Comparison of ENCODE assay signal across 22 cellular contexts in the genomic region with DNA sequence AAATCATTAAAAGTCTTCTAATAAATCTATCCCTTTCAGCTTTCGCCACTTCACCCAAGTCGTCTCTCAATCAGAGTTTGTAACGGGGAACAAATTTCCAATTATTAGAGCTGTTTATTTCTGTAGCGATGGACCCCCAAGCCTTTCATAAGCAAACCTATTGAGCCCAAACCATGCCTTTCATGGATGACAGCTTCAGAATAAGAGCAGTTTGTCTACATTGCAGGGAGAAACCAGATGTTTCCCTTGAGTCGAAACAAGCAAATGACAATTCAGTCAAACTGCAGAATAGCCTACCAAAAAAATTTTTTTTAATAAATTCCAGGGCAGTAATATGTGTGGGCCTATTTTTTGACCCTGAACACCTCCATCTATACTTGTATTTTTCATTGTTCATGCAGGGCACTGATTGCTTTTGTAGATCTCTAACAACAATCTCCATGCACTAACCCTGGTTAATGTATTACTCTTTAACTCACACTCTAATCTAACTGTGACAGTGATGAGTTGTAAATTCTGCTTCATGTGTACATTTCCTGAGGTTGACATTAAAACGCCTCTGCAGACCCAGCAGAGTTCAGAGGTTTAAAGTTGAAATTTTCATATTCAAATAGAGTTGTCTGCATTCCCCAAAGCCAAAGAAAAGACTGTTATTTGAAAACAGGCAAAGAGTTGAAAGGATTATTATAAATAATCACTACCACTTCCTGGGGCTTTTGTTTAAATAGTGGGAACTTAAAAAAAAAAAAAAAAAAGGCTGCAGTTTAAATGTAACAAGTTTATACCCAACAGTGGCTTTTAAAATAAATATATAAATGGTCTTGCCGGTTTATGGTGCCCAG.
DNase-seq lines count a peak whose midpoint lies in the region; ATAC-seq, FAIRE-seq and TF ChIP-seq lines count a peak whose summit lies in the region.
"Had no signal": no experiment of that assay in that cellular context is flagged by ENCODE, and none has a peak within 500 bp of the region (broad histone marks: within the 10 kb centered on the region; RNA-seq: fewer than 3 reads in every experiment).

No MANE protein-coding gene starts in this region.

- no peak overlapping the region for H3K27ac Mint-ChIP-seq in stimulated activated naive CD8-positive, alpha-beta T cell treated with anti-CD3 and anti-CD28 coated beads, Interleukin-15, amount 100 ng/mL, for 72 hours
- no peak overlapping the region for H3K27ac Mint-ChIP-seq in naive thymus-derived CD4-positive, alpha-beta T cell
- H3K27ac Mint-ChIP-seq: activated CD4-positive, alpha-beta memory T cell treated with anti-CD3 and anti-CD28 coated beads for 36 hours; activated T-helper 1 cell treated with anti-CD3 and anti-CD28 coated beads, Interleukin-12 subunit alpha, Interleukin-12 subunit beta, Interleukin-2, Interleukin-4 antibody, amounts not matched to agents 30 ng/mL and 10 ng/mL and 1 ng/mL, durations not matched to agents 14 hours and 24 hours and 36 hours; CD8-positive, alpha-beta T cell; stimulated activated effector memory CD8-positive, alpha-beta T cell treated with anti-CD3 and anti-CD28 coated beads, Interleukin-12 subunit alpha, Interleukin-12 subunit beta, amount 100 ng/mL, for 72 hours had no signal

- H3K27me3 Mint-ChIP-seq in stimulated activated naive CD8-positive, alpha-beta T cell treated with anti-CD3 and anti-CD28 coated beads, Interleukin-15, amount 100 ng/mL, for 72 hours: peaks cover 19% of the 10 kb centered on the region
- H3K27me3 Mint-ChIP-seq in naive thymus-derived CD4-positive, alpha-beta T cell: peaks cover 0 to 24% (median 1%) of the 10 kb centered on the region in 5 donors

- intact Hi-C loops in GM12878 (cut with micrococcal nuclease; ENCODE audit: unreplicated experiment) (loop anchor here (10.0 kb wide), 1 partner anchor 261 kb away; no protein-coding TSS in a partner anchor), right lobe of liver (cut with DNase I) (no loop called here), heart left ventricle (cut with DNase I) (loop anchor here in 8 of 10 donors (5.0 to 10.0 kb wide), 3 partner anchors 371 to 381 kb away; no protein-coding TSS in a partner anchor)
- intact Hi-C loops in naive thymus-derived CD4-positive, alpha-beta T cell (cut with micrococcal nuclease): no loop called here

- no peak overlapping the region for H3K4me3 Mint-ChIP-seq in stimulated activated naive CD8-positive, alpha-beta T cell treated with anti-CD3 and anti-CD28 coated beads, Interleukin-15, amount 100 ng/mL, for 72 hours
- no peak overlapping the region for H3K4me3 Mint-ChIP-seq in naive thymus-derived CD4-positive, alpha-beta T cell
- H3K4me3 Mint-ChIP-seq: activated CD4-positive, alpha-beta memory T cell treated with anti-CD3 and anti-CD28 coated beads for 36 hours; activated T-helper 1 cell treated with anti-CD3 and anti-CD28 coated beads, Interleukin-12 subunit alpha, Interleukin-12 subunit beta, Interleukin-2, Interleukin-4 antibody, amounts not matched to agents 30 ng/mL and 10 ng/mL and 1 ng/mL, durations not matched to agents 14 hours and 24 hours and 36 hours; CD8-positive, alpha-beta T cell; stimulated activated effector memory CD8-positive, alpha-beta T cell treated with anti-CD3 and anti-CD28 coated beads, Interleukin-12 subunit alpha, Interleukin-12 subunit beta, amount 100 ng/mL, for 72 hours had no signal

- no peaks in the 10 kb centered on the region for H4K20me1 ChIP-seq in GM12878 (ENCODE audit: control insufficient read depth, insufficient read depth)

- H3K27ac ChIP-seq in GM12878 (ENCODE audit: control insufficient read depth, insufficient read depth): no peak overlapping the region
- no peak overlapping the region for H3K27ac ChIP-seq in right lobe of liver
- H3K27ac ChIP-seq in heart left ventricle: no peak overlapping the region
- no peak overlapping the region for H3K27ac ChIP-seq in naive thymus-derived CD4-positive, alpha-beta T cell (ENCODE audit: low read depth, low read length)
- H3K27ac ChIP-seq: adrenal gland, upper lobe of left lung had no signal

- RAD21 ChIA-PET in GM12878 (lab: Charles Lee; ENCODE audit: unreplicated experiment): no interaction called here

- peak; percentile 36 for ATAC-seq in stimulated activated naive CD8-positive, alpha-beta T cell treated with anti-CD3 and anti-CD28 coated beads, Interleukin-15, Interleukin-2, amounts not matched to agents 100 U/mL and 50 U/mL, for 24 hours
- ATAC-seq in stimulated activated naive CD8-positive, alpha-beta T cell treated with anti-CD3 and anti-CD28 coated beads, Interleukin-15, amount 100 ng/mL, for 72 hours: no peak
- ATAC-seq in GM12878: peak; percentile 41
- peak; percentile 66 to 89 (median 74) for ATAC-seq in right lobe of liver
- no peak for ATAC-seq in heart left ventricle
- no peak for ATAC-seq in naive thymus-derived CD4-positive, alpha-beta T cell
- ATAC-seq: CD8-positive, alpha-beta T cell; stimulated activated effector memory CD8-positive, alpha-beta T cell treated with anti-CD3 and anti-CD28 coated beads, Interleukin-12 subunit alpha, Interleukin-12 subunit beta, amount 100 ng/mL, for 72 hours had no signal

- in situ Hi-C loops in GM12878 (cut with MboI): no loop called here

- POLR2A ChIA-PET in GM12878 (lab: Charles Lee): no interaction called here
- POLR2A ChIA-PET in naive thymus-derived CD4-positive, alpha-beta T cell (lab: Charles Lee): interaction anchor here (0.6 kb wide), 1 partner anchor 10 kb away, joined by 4 read pairs; no protein-coding TSS in a partner anchor

- no peak overlapping the region for H3K4me3 ChIP-seq in GM12878
- no peak overlapping the region for H3K4me3 ChIP-seq in right lobe of liver
- no peak overlapping the region for H3K4me3 ChIP-seq in heart left ventricle
- no peak overlapping the region for H3K4me3 ChIP-seq in naive thymus-derived CD4-positive, alpha-beta T cell (ENCODE audit: low read length)
- H3K4me3 ChIP-seq: adrenal gland, upper lobe of left lung had no signal

- H3K4me1 ChIP-seq in GM12878 (ENCODE audit: control insufficient read depth, insufficient read depth, low read length) (no peaks in the 10 kb centered on the region), right lobe of liver (peaks cover 0 to 12% (median 3%) of the 10 kb centered on the region in 4 donors), heart left ventricle (no peaks in the 10 kb centered on the region)
- H3K4me1 ChIP-seq in naive thymus-derived CD4-positive, alpha-beta T cell (ENCODE audit: control insufficient read depth in 2 of 2, insufficient read depth in 2 of 2, low read length in 2 of 2): no peaks in the 10 kb centered on the region
- H3K4me1 ChIP-seq: adrenal gland, upper lobe of left lung had no signal

- no peak for TF ChIP-seq RAD21 in GM12878 (IDR thresholded peaks at IDR 0.05; ENCODE audit: insufficient read depth, low read depth, low read length)

- 42% methylated on average over 7 of the region's 7 CpGs for WGBS in GM12878 (ENCODE audit: insufficient coverage, insufficient replicate concordance, low lambda C conversion rate, missing lambda C conversion rate)
- 59% methylated on average over 7 of the region's 7 CpGs for WGBS in right lobe of liver (ENCODE audit: insufficient coverage, low coverage, low lambda C conversion rate, missing lambda C conversion rate)
- WGBS in heart left ventricle, 4 donors: 84 to 89% (median 87%) methylated on average over 7 of the region's 7 CpGs

- BruUV-seq in GM12878 (replicated peaks; lab: Mats Ljungman, UMichigan): no TSS peak

- SMC1A ChIA-PET in GM12878 (lab: Charles Lee; ENCODE audit: uncharacterized antibody, unreplicated experiment): no interaction called here

- no peak for TF ChIP-seq EP300 in GM12878 (IDR thresholded peaks at IDR 0.05; ENCODE audit: borderline replicate concordance in 1 of 2, control insufficient read depth in 1 of 2, low read depth in 2 of 2, low read length in 2 of 2)

- no peaks in the 10 kb centered on the region for H3K79me2 ChIP-seq in GM12878 (ENCODE audit: control insufficient read depth, insufficient read depth, low read length)

- no peak for FAIRE-seq in GM12878 (lab: Jason Lieb, UNC)
- FAIRE-seq: G401.6, GM12892 had no signal

- no peak overlapping the region for H3K4me2 ChIP-seq in GM12878 (ENCODE audit: control insufficient read depth, insufficient read depth)

- H3K36me3 ChIP-seq in GM12878 (ENCODE audit: control insufficient read depth in 2 of 2, insufficient read depth in 2 of 2, low read length in 1 of 2) (no peaks in the 10 kb centered on the region), right lobe of liver (no peaks in the 10 kb centered on the region), heart left ventricle (peaks cover 0 to 5% (median 0%) of the 10 kb centered on the region in 9 donors)
- no peaks in the 10 kb centered on the region for H3K36me3 ChIP-seq in naive thymus-derived CD4-positive, alpha-beta T cell (ENCODE audit: control insufficient read depth in 2 of 3, insufficient read depth in 3 of 3, low read length in 3 of 3)
- H3K36me3 ChIP-seq: adrenal gland, upper lobe of left lung had no signal

- no peak overlapping the region for H2AFZ ChIP-seq in GM12878 (ENCODE audit: control insufficient read depth, low read depth, low read length)

- peaks cover 0 to 3% of the 10 kb centered on the region in 2 experiments; a peak in 1 of 4 replicates for H3K27me3 ChIP-seq in GM12878 (replicated peaks in 1 of 2; ENCODE audit: control insufficient read depth in 2 of 2, insufficient read depth in 2 of 2, low read length in 1 of 2)
- H3K27me3 ChIP-seq in right lobe of liver: no peaks in the 10 kb centered on the region
- H3K27me3 ChIP-seq in heart left ventricle: no peaks in the 10 kb centered on the region
- H3K27me3 ChIP-seq in naive thymus-derived CD4-positive, alpha-beta T cell (ENCODE audit: control insufficient read depth in 2 of 2, insufficient read depth in 2 of 2, low read length in 2 of 2): no peaks in the 10 kb centered on the region
- H3K27me3 ChIP-seq: adrenal gland, upper lobe of left lung had no signal

- no peaks in the 10 kb centered on the region for H3K4me1 Mint-ChIP-seq in stimulated activated naive CD8-positive, alpha-beta T cell treated with anti-CD3 and anti-CD28 coated beads, Interleukin-15, amount 100 ng/mL, for 72 hours
- peaks cover 0 to 3% (median 0%) of the 10 kb centered on the region in 7 donors for H3K4me1 Mint-ChIP-seq in naive thymus-derived CD4-positive, alpha-beta T cell
- H3K4me1 Mint-ChIP-seq: stimulated activated effector memory CD8-positive, alpha-beta T cell treated with anti-CD3 and anti-CD28 coated beads, Interleukin-12 subunit alpha, Interleukin-12 subunit beta, amount 100 ng/mL, for 72 hours had no signal

- CTCF ChIA-PET in GM12878 (lab: Yijun Ruan, JAX): interaction anchor here (1.2 kb wide), 1 partner anchor 377 kb away, joined by 3 read pairs; no protein-coding TSS in a partner anchor
- CTCF ChIA-PET in naive thymus-derived CD4-positive, alpha-beta T cell (lab: Charles Lee): no interaction called here

- DNase-seq in stimulated activated naive CD8-positive, alpha-beta T cell treated with anti-CD3 and anti-CD28 coated beads, Interleukin-15, Interleukin-2, amounts not matched to agents 100 U/mL and 50 U/mL, for 24 hours: no peak
- no peak for DNase-seq in stimulated activated naive CD8-positive, alpha-beta T cell treated with anti-CD3 and anti-CD28 coated beads, Interleukin-15, amount 100 ng/mL, for 72 hours
- DNase-seq in GM12878 (ENCODE audit: low read depth, low spot score) (no peak), right lobe of liver (no peak), SIG-M5 (lab: John Stamatoyannopoulos, UW) (no peak), heart left ventricle (no peak)
- DNase-seq in stimulated activated CD8-positive, alpha-beta memory T cell treated with anti-CD3 and anti-CD28 coated beads, Interleukin-4, amount 100 ng/mL, for 48 hours: no peak
- DNase-seq in naive thymus-derived CD4-positive, alpha-beta T cell: no peak
- DNase-seq: activated CD4-positive, alpha-beta memory T cell treated with anti-CD3 and anti-CD28 coated beads for 36 hours; adrenal gland; CD8-positive, alpha-beta T cell; foreskin fibroblast; H7; mammary epithelial cell; NCI-H1436; NCI-H510A; occipital lobe; upper lobe of left lung had no signal

- H3K9ac ChIP-seq in GM12878 (ENCODE audit: control insufficient read depth, insufficient read depth, low read length): no peak overlapping the region

- H3K9me3 ChIP-seq in GM12878 (replicated peaks; ENCODE audit: control insufficient read depth, insufficient read depth, low read length): no peaks in the 10 kb centered on the region
- no peaks in the 10 kb centered on the region for H3K9me3 ChIP-seq in right lobe of liver
- no peaks in the 10 kb centered on the region for H3K9me3 ChIP-seq in heart left ventricle
- H3K9me3 ChIP-seq in naive thymus-derived CD4-positive, alpha-beta T cell (ENCODE audit: control insufficient read depth in 2 of 3, low read length in 3 of 3): no peaks in the 10 kb centered on the region
- H3K9me3 ChIP-seq: adrenal gland, upper lobe of left lung had no signal

- TF ChIP-seq POLR2A in GM12878 (IDR thresholded peaks at IDR 0.05; ENCODE audit: low read depth, low read length) (no peak), right lobe of liver (IDR thresholded peaks at IDR 0.05) (no peak), heart left ventricle (IDR thresholded peaks at IDR 0.05) (no peak)

- H3K36me3 Mint-ChIP-seq in naive thymus-derived CD4-positive, alpha-beta T cell: no peaks in the 10 kb centered on the region
- H3K36me3 Mint-ChIP-seq: activated CD4-positive, alpha-beta memory T cell treated with anti-CD3 and anti-CD28 coated beads for 36 hours; CD8-positive, alpha-beta T cell; stimulated activated effector memory CD8-positive, alpha-beta T cell treated with anti-CD3 and anti-CD28 coated beads, Interleukin-12 subunit alpha, Interleukin-12 subunit beta, amount 100 ng/mL, for 72 hours had no signal

- no peaks in the 10 kb centered on the region for H3K9me3 Mint-ChIP-seq in stimulated activated naive CD8-positive, alpha-beta T cell treated with anti-CD3 and anti-CD28 coated beads, Interleukin-15, amount 100 ng/mL, for 72 hours
- H3K9me3 Mint-ChIP-seq in naive thymus-derived CD4-positive, alpha-beta T cell: no peaks in the 10 kb centered on the region
- H3K9me3 Mint-ChIP-seq: activated CD4-positive, alpha-beta memory T cell treated with anti-CD3 and anti-CD28 coated beads for 36 hours; activated T-helper 1 cell treated with anti-CD3 and anti-CD28 coated beads, Interleukin-12 subunit alpha, Interleukin-12 subunit beta, Interleukin-2, Interleukin-4 antibody, amounts not matched to agents 30 ng/mL and 10 ng/mL and 1 ng/mL, durations not matched to agents 14 hours and 24 hours and 36 hours; CD8-positive, alpha-beta T cell; stimulated activated effector memory CD8-positive, alpha-beta T cell treated with anti-CD3 and anti-CD28 coated beads, Interleukin-12 subunit alpha, Interleukin-12 subunit beta, amount 100 ng/mL, for 72 hours had no signal

- TF ChIP-seq CTCF in GM12878 (IDR thresholded peaks at IDR 0.05 in 2 of 3, conservative IDR thresholded peaks at IDR 0.05 in 1 of 3; ENCODE audit: control insufficient read depth in 2 of 3, extremely low read depth in 1 of 3, insufficient read depth in 1 of 3, low read depth in 3 of 3, low read length in 3 of 3): no peak
- no peak for TF ChIP-seq CTCF in right lobe of liver (IDR thresholded peaks at IDR 0.05)
- no peak for TF ChIP-seq CTCF in heart left ventricle (IDR thresholded peaks at IDR 0.05)

Comparison
In these comparisons a context has a peak if more than half of its experiments do, and no peak if none do; other contexts are left out.
1. ATAC-seq: peak in stimulated activated naive CD8-positive, alpha-beta T cell treated with anti-CD3 and anti-CD28 coated beads, Interleukin-15, Interleukin-2, amounts not matched to agents 100 U/mL and 50 U/mL, for 24 hours (single experiment), GM12878 (single experiment) and right lobe of liver (4 of 4); none in stimulated activated naive CD8-positive, alpha-beta T cell treated with anti-CD3 and anti-CD28 coated beads, Interleukin-15, amount 100 ng/mL, for 72 hours (single experiment), heart left ventricle (0 of 4) and naive thymus-derived CD4-positive, alpha-beta T cell (single experiment).
2. intact Hi-C loops: an anchor here in GM12878 (10.0 kb wide) and heart left ventricle (5.0 to 10.0 kb wide); none called in right lobe of liver and naive thymus-derived CD4-positive, alpha-beta T cell.